12 cellular contexts compared by ENCODE assay signal in genomic region chr6:144729502-144729901, GRCh38.
DNase-seq lines count a peak whose midpoint lies in the region; ATAC-seq, FAIRE-seq and TF ChIP-seq lines count a peak whose summit lies in the region.
"Had no signal": no experiment of that assay in that cellular context is flagged by ENCODE, and none has a peak within 500 bp of the region (broad histone marks: within the 10 kb centered on the region; RNA-seq: fewer than 3 reads in every experiment).

No MANE protein-coding gene starts in this region.

- WGBS in prostate gland, result 87% methylated on average over 3 of the region's 3 CpGs

- intact Hi-C loops in A673 (cut with micrococcal nuclease; ENCODE audit: unreplicated experiment) (no loop called here), prostate gland (cut with DNase I) (no loop called here), left ventricle myocardium inferior (cut with micrococcal nuclease) (no loop called here)

- BruUV-seq in A673 (replicated peaks; lab: Mats Ljungman, UMichigan), result no TSS peak

- CTCF ChIA-PET in A673 (lab: Charles Lee), result interaction anchor here (0.6 kb wide), 1 partner anchor 142 kb away, joined by 3 read pairs; no protein-coding TSS in a partner anchor

- no peaks in the 10 kb centered on the region for H3K4me1 ChIP-seq in A673 (ENCODE audit: insufficient read depth, low read length, poor library complexity, severe bottlenecking)
- no peaks in the 10 kb centered on the region for H3K4me1 ChIP-seq in prostate gland (replicated peaks)
- peaks cover 5% of the 10 kb centered on the region for H3K4me1 ChIP-seq in left ventricle myocardium inferior

- no peak for TF ChIP-seq POLR2A in prostate gland (IDR thresholded peaks at IDR 0.05)

- H3K27ac ChIP-seq in A673 (ENCODE audit: low read depth, low read length, poor library complexity, severe bottlenecking) (no peak overlapping the region), prostate gland (no peak overlapping the region), left ventricle myocardium inferior (replicated peaks) (no peak overlapping the region)
- H3K27ac ChIP-seq: brain microvascular endothelial cell, epithelial cell of prostate, stomach had no signal

- ATAC-seq in GM18870 (IDR thresholded peaks at IDR 0.05; ENCODE audit: unreplicated experiment), result peak; percentile 77
- ATAC-seq in GM21526 (IDR thresholded peaks at IDR 0.05; ENCODE audit: low FRiP score, unreplicated experiment), result peak; percentile 73
- peak; percentile 69 for ATAC-seq in HG03135 (IDR thresholded peaks at IDR 0.05; ENCODE audit: unreplicated experiment)

- TF ChIP-seq CTCF in A673 (conservative IDR thresholded peaks at IDR 0.05; ENCODE audit: low read depth, low read length) (no peak), prostate gland (IDR thresholded peaks at IDR 0.05) (no peak), left ventricle myocardium inferior (IDR thresholded peaks at IDR 0.05; ENCODE audit: borderline replicate concordance) (no peak)

- FAIRE-seq in islet of Langerhans (lab: Jason Lieb, UNC), result peak; percentile 13

- H3K4me3 ChIP-seq in A673 (ENCODE audit: low read depth, low read length, poor library complexity, severe bottlenecking) (no peak overlapping the region), prostate gland (no peak overlapping the region), left ventricle myocardium inferior (no peak overlapping the region)
- H3K4me3 ChIP-seq: stomach had no signal

- H3K9me3 ChIP-seq in A673 (ENCODE audit: low read depth, low read length, poor library complexity, severe bottlenecking), result no peaks in the 10 kb centered on the region
- no peaks in the 10 kb centered on the region for H3K9me3 ChIP-seq in prostate gland
- no peaks in the 10 kb centered on the region for H3K9me3 ChIP-seq in left ventricle myocardium inferior (replicated peaks)
- H3K9me3 ChIP-seq: stomach had no signal

- no peak for DNase-seq in A673 (ENCODE audit: low spot score)
- no peak for DNase-seq in prostate gland (ENCODE audit: low spot score)
- DNase-seq in left ventricle myocardium inferior, result no peak
- DNase-seq: brain microvascular endothelial cell, NCI-H1105 treated with DMSO at 0.1 percent for 48 hours, stomach, T-helper 1 cell had no signal

- POLR2A ChIA-PET in A673 (lab: Charles Lee; ENCODE audit: low non-redundant PET), result no interaction called here

- H3K27me3 ChIP-seq in A673 (replicated peaks; ENCODE audit: insufficient read depth, low read depth, low read length, poor library complexity) (no peaks in the 10 kb centered on the region), prostate gland (replicated peaks; ENCODE audit: insufficient read depth) (no peaks in the 10 kb centered on the region), left ventricle myocardium inferior (ENCODE audit: low read depth) (no peaks in the 10 kb centered on the region)
- H3K27me3 ChIP-seq: brain microvascular endothelial cell, stomach had no signal

- H3K36me3 ChIP-seq in A673 (ENCODE audit: insufficient read depth, low read length, poor library complexity, severe bottlenecking), result no peaks in the 10 kb centered on the region
- peaks cover 0 to 5% of the 10 kb centered on the region in 2 donors for H3K36me3 ChIP-seq in prostate gland
- H3K36me3 ChIP-seq in left ventricle myocardium inferior, result peaks cover 28% of the 10 kb centered on the region
- H3K36me3 ChIP-seq: brain microvascular endothelial cell had no signal
